Comparison of ENCODE assay signal across 8 cellular contexts in genomic region chr10:102504179-102504975, GRCh38. TPM values are rescaled to one million over a fixed set of nuclear protein-coding genes. Genes with fewer than 3 reads are reported as not detected.
DNase-seq lines count a peak whose midpoint lies in the region; ATAC-seq and TF ChIP-seq lines count a peak whose summit lies in the region.

No MANE protein-coding gene starts in this region.

- H3K27me3 Mint-ChIP-seq in progenitor cell of endocrine pancreas = no peaks in the 10 kb centered on the region

- no peaks in the 10 kb centered on the region for H3K9me3 Mint-ChIP-seq in progenitor cell of endocrine pancreas (ENCODE audit: low read depth)

- intact Hi-C loops in heart left ventricle (cut with DNase I) = loop anchor here in 6 of 10 donors (1.0 to 10.0 kb wide), 4 partner anchors 78 to 140 kb away; partner anchors contain the start of gene TRIM8 (in 2 of the 6)

- DNase-seq in EH (ENCODE audit: low read depth) (peak; percentile 54), NOMO-1 treated with DMSO at 0.1 percent for 48 hours (lab: John Stamatoyannopoulos, UW; ENCODE audit: unreplicated experiment) (peak; percentile 80), heart left ventricle (peak in 4 of 5 donors; percentile 33 to 45 (median 36)), progenitor cell of endocrine pancreas (ENCODE audit: low spot score, unreplicated experiment) (peak; percentile 44), GM19238 (ENCODE audit: insufficient read length, low spot score) (no peak)
- DNase-seq in activated naive CD4-positive, alpha-beta T cell treated with Interleukin-2 at 50 U/mL for 16 hours = peak; percentile 35

- H3K36me3 Mint-ChIP-seq in progenitor cell of endocrine pancreas (ENCODE audit: insufficient read depth) = peaks cover 4% of the 10 kb centered on the region

- TF ChIP-seq POLR2A in heart left ventricle (IDR thresholded peaks at IDR 0.05) = no peak

- peak overlapping the region; percentile 94 for H3K27ac Mint-ChIP-seq in progenitor cell of endocrine pancreas

- no peak for TF ChIP-seq CTCF in heart left ventricle (IDR thresholded peaks at IDR 0.05)
- TF ChIP-seq CTCF in progenitor cell of endocrine pancreas (IDR thresholded peaks at IDR 0.05; ENCODE audit: unreplicated experiment) = no peak

- H3K36me3 ChIP-seq in heart left ventricle = peaks cover 0 to 25% (median 6%) of the 10 kb centered on the region in 9 donors

- H3K4me1 ChIP-seq in heart left ventricle = peaks cover 0 to 67% (median 41%) of the 10 kb centered on the region in 12 donors

- peaks cover 11% of the 10 kb centered on the region for H3K4me1 Mint-ChIP-seq in progenitor cell of endocrine pancreas (ENCODE audit: low read depth)

- no peaks in the 10 kb centered on the region for H3K27me3 ChIP-seq in heart left ventricle

- no peak overlapping the region for H3K4me3 Mint-ChIP-seq in progenitor cell of endocrine pancreas (ENCODE audit: low read depth)

- H3K9me3 ChIP-seq in heart left ventricle = no peaks in the 10 kb centered on the region

- H3K27ac ChIP-seq in heart left ventricle = peak overlapping the region in 11 of 12 donors; percentile 69 to 88 (median 83)

- ATAC-seq in heart left ventricle = no peak
- ATAC-seq in GM21423 (IDR thresholded peaks at IDR 0.05; ENCODE audit: unreplicated experiment) = no peak
- no peak for ATAC-seq in HG03460 (IDR thresholded peaks at IDR 0.05; ENCODE audit: unreplicated experiment)

- H3K4me3 ChIP-seq in heart left ventricle = peak overlapping the region; percentile 66 to 97 (median 82)

- WGBS in heart left ventricle, 4 donors = 1 to 3% (median 1%) methylated on average over 35 to 47 of the region's 47 CpGs

RNA-seq across cellular contexts. Expression of gene SUFU, which starts 0.6 kb away (rescaled TPM):
- total RNA-seq in heart left ventricle = 10 to 100 TPM in 1 of 9 donors, 1 to 10 TPM in 8; 5.8 to 12.7 (median 7.7) TPM
- 1 to 10 TPM; 3.7 to 5.3 TPM for polyA plus RNA-seq in heart left ventricle
- total RNA-seq in progenitor cell of endocrine pancreas = 23.0 and 25.8 TPM in 2 replicates

RNA-seq across cellular contexts. Expression of gene ACTR1A, which starts 1.9 kb away (rescaled TPM):
- total RNA-seq in heart left ventricle = 100 to 1,000 TPM; 103 to 175 (median 119) TPM
- polyA plus RNA-seq in heart left ventricle = 100 to 1,000 TPM; 100 to 156 TPM
- total RNA-seq in progenitor cell of endocrine pancreas = 87.2 and 104 TPM in 2 replicates

RNA-seq across cellular contexts. Expression of gene C10orf95, which starts 53.0 kb away (rescaled TPM):
- total RNA-seq in heart left ventricle (under 1 TPM in 2 of 9 donors, not detected in 7; 0.18 to 0.21 TPM), progenitor cell of endocrine pancreas (0.73 and 0.77 TPM in 2 replicates)
- polyA plus RNA-seq in heart left ventricle = not detected
